14 cellular contexts compared by ENCODE assay signal in genomic region chr5:90873033-90873517, GRCh38.
DNase-seq lines count a peak whose midpoint lies in the region; ATAC-seq and TF ChIP-seq lines count a peak whose summit lies in the region.
"Had no signal": no experiment of that assay in that cellular context is flagged by ENCODE, and none has a peak within 500 bp of the region (broad histone marks: within the 10 kb centered on the region; RNA-seq: fewer than 3 reads in every experiment).

No MANE protein-coding gene starts in this region.

- H3K27me3 ChIP-seq in left lung (no peaks in the 10 kb centered on the region), MG63 (peaks cover 3% of the 10 kb centered on the region; the same call in 1 of the 2 replicates), trophoblast cell (ENCODE audit: insufficient read depth, low read length) (no peaks in the 10 kb centered on the region)

- no peak overlapping the region for H3K14ac ChIP-seq in trophoblast cell (ENCODE audit: low read length)

- no peak overlapping the region for H2BK120ac ChIP-seq in trophoblast cell (ENCODE audit: insufficient read depth, low read length, poor library complexity)

- H3K4me2 ChIP-seq in trophoblast cell (ENCODE audit: low read length): no peak overlapping the region
- H3K4me2 ChIP-seq: SK-N-SH had no signal

- no peak overlapping the region for H3K23ac ChIP-seq in trophoblast cell (ENCODE audit: low read length)

- no CpG with 5 or more reads among the region's 3 CpGs for WGBS in trophoblast cell (ENCODE audit: extremely low coverage, insufficient coverage, insufficient read length)

- H3K4me3 Mint-ChIP-seq in activated CD8-positive, alpha-beta T cell treated with anti-CD3 and anti-CD28 coated beads, Interleukin-2, amount 10 ng/mL, durations not matched to agents 7 days and 5 days: no peak overlapping the region
- peak overlapping the region in 1 of 2 donors; percentile 18 for H3K4me3 Mint-ChIP-seq in stimulated activated naive CD8-positive, alpha-beta T cell treated with anti-CD3 and anti-CD28 coated beads, Interleukin-15, amount 100 ng/mL, for 72 hours
- H3K4me3 Mint-ChIP-seq: activated B cell treated with CpG ODN at 0.5 μM for 24 hours had no signal

- H4K12ac ChIP-seq in trophoblast cell (ENCODE audit: low read depth, low read length): no peak overlapping the region

- H3K27me3 Mint-ChIP-seq in activated CD8-positive, alpha-beta T cell treated with anti-CD3 and anti-CD28 coated beads, Interleukin-2, amount 10 ng/mL, durations not matched to agents 7 days and 5 days (ENCODE audit: low read depth): peaks cover 27% of the 10 kb centered on the region
- peaks cover 27% of the 10 kb centered on the region for H3K27me3 Mint-ChIP-seq in stimulated activated naive CD8-positive, alpha-beta T cell treated with anti-CD3 and anti-CD28 coated beads, Interleukin-15, amount 100 ng/mL, for 72 hours

- H2AFZ ChIP-seq in trophoblast cell (ENCODE audit: insufficient read depth, low read length, poor library complexity): no peak overlapping the region

- no peaks in the 10 kb centered on the region for H3K36me3 Mint-ChIP-seq in activated CD8-positive, alpha-beta T cell treated with anti-CD3 and anti-CD28 coated beads, Interleukin-2, amount 10 ng/mL, durations not matched to agents 7 days and 5 days (ENCODE audit: low read depth)

- H3K9ac ChIP-seq in trophoblast cell (ENCODE audit: low read length): no peak overlapping the region
- H3K9ac ChIP-seq: SK-N-SH had no signal

- no peak overlapping the region for H3K27ac Mint-ChIP-seq in activated CD8-positive, alpha-beta T cell treated with anti-CD3 and anti-CD28 coated beads, Interleukin-2, amount 10 ng/mL, durations not matched to agents 7 days and 5 days
- H3K27ac Mint-ChIP-seq in stimulated activated naive CD8-positive, alpha-beta T cell treated with anti-CD3 and anti-CD28 coated beads, Interleukin-15, amount 100 ng/mL, for 72 hours: peak overlapping the region in 1 of 2 donors; percentile 54
- H3K27ac Mint-ChIP-seq: activated B cell treated with CpG ODN at 0.5 μM for 24 hours had no signal

- H3K4me3 ChIP-seq in left lung: no peak overlapping the region
- no peak overlapping the region for H3K4me3 ChIP-seq in MG63
- H3K4me3 ChIP-seq in trophoblast cell (ENCODE audit: low read depth, low read length): no peak overlapping the region

- H2AK5ac ChIP-seq in trophoblast cell (ENCODE audit: low read length): no peak overlapping the region

- peaks cover 11% of the 10 kb centered on the region for H3K4me1 Mint-ChIP-seq in activated CD8-positive, alpha-beta T cell treated with anti-CD3 and anti-CD28 coated beads, Interleukin-2, amount 10 ng/mL, durations not matched to agents 7 days and 5 days (ENCODE audit: low read depth)
- peaks cover 55% of the 10 kb centered on the region for H3K4me1 Mint-ChIP-seq in stimulated activated naive CD8-positive, alpha-beta T cell treated with anti-CD3 and anti-CD28 coated beads, Interleukin-15, amount 100 ng/mL, for 72 hours
- H3K4me1 Mint-ChIP-seq: activated B cell treated with CpG ODN at 0.5 μM for 24 hours had no signal

- TF ChIP-seq CTCF in left lung (IDR thresholded peaks at IDR 0.05): no peak

- H3K9me3 Mint-ChIP-seq in activated CD8-positive, alpha-beta T cell treated with anti-CD3 and anti-CD28 coated beads, Interleukin-2, amount 10 ng/mL, durations not matched to agents 7 days and 5 days (ENCODE audit: insufficient read depth): no peaks in the 10 kb centered on the region
- H3K9me3 Mint-ChIP-seq in stimulated activated naive CD8-positive, alpha-beta T cell treated with anti-CD3 and anti-CD28 coated beads, Interleukin-15, amount 100 ng/mL, for 72 hours: no peaks in the 10 kb centered on the region
- H3K9me3 Mint-ChIP-seq: activated B cell treated with CpG ODN at 0.5 μM for 24 hours had no signal

- no peaks in the 10 kb centered on the region for H3K9me3 ChIP-seq in left lung
- no peaks in the 10 kb centered on the region for H3K9me3 ChIP-seq in MG63
- H3K9me3 ChIP-seq in trophoblast cell (ENCODE audit: insufficient read depth, low read depth, low read length): no peaks in the 10 kb centered on the region
- H3K9me3 ChIP-seq: neutrophil, SK-N-SH had no signal

- CTCF ChIA-PET in activated CD8-positive, alpha-beta T cell treated with anti-CD3 and anti-CD28 coated beads, Interleukin-2, amount 10 ng/mL, durations not matched to agents 7 days and 5 days (lab: Charles Lee): interaction anchor here (1.4 to 1.6 kb wide), 2 partner anchors 39 to 59 kb away, joined by 3 to 6 read pairs; no protein-coding TSS in a partner anchor

- no peak overlapping the region for H3K4ac ChIP-seq in trophoblast cell (ENCODE audit: low read depth, low read length)

- no peaks in the 10 kb centered on the region for H3K79me2 ChIP-seq in trophoblast cell (ENCODE audit: control insufficient read depth, insufficient read depth, low read length, poor library complexity)

- no peak overlapping the region for H4K91ac ChIP-seq in trophoblast cell (ENCODE audit: low read depth, low read length)

- H4K8ac ChIP-seq in trophoblast cell (ENCODE audit: low read depth, low read length): no peak overlapping the region

- POLR2A ChIA-PET in activated CD8-positive, alpha-beta T cell treated with anti-CD3 and anti-CD28 coated beads, Interleukin-2, amount 10 ng/mL, durations not matched to agents 7 days and 5 days (lab: Charles Lee): interaction anchor here (0.6 kb wide), 1 partner anchor 510 kb away, joined by 3 read pairs; the partner anchor contains the start of gene ARRDC3

- H3K27ac ChIP-seq in left lung (no peak overlapping the region), trophoblast cell (ENCODE audit: low read depth, low read length) (no peak overlapping the region)
- H3K27ac ChIP-seq: neutrophil had no signal

- no peak overlapping the region for H3K18ac ChIP-seq in trophoblast cell (ENCODE audit: low read length)

- H3K4me1 ChIP-seq in left lung (peaks cover 0 to 33% of the 10 kb centered on the region in 2 donors), trophoblast cell (ENCODE audit: control insufficient read depth in 1 of 2, insufficient read depth in 2 of 2, low read length in 2 of 2) (no peaks in the 10 kb centered on the region)

- peak; percentile 63 for ATAC-seq in left ventricle myocardium superior
- ATAC-seq in left cardiac atrium: no peak
- peak; percentile 53 for ATAC-seq in activated CD8-positive, alpha-beta T cell treated with anti-CD3 and anti-CD28 coated beads, Interleukin-2, amount 10 ng/mL, durations not matched to agents 7 days and 5 days
- ATAC-seq in left lung: peak; percentile 38
- ATAC-seq in stimulated activated naive CD8-positive, alpha-beta T cell treated with anti-CD3 and anti-CD28 coated beads, Interleukin-15, amount 100 ng/mL, for 72 hours: peak; percentile 85

- H2BK12ac ChIP-seq in trophoblast cell (ENCODE audit: low read length): no peak overlapping the region

- H2BK5ac ChIP-seq in trophoblast cell (ENCODE audit: low read depth, low read length, poor library complexity): no peak overlapping the region

- intact Hi-C loops in left ventricle myocardium superior (cut with micrococcal nuclease): no loop called here
- intact Hi-C loops in left cardiac atrium (cut with DNase I): no loop called here
- intact Hi-C loops in left lung (cut with DNase I): no loop called here

- no peaks in the 10 kb centered on the region for H3K79me1 ChIP-seq in trophoblast cell (ENCODE audit: low read length)

- H3K36me3 ChIP-seq in left lung: no peaks in the 10 kb centered on the region
- H3K36me3 ChIP-seq in MG63: no peaks in the 10 kb centered on the region
- no peaks in the 10 kb centered on the region for H3K36me3 ChIP-seq in trophoblast cell (ENCODE audit: control insufficient read depth in 1 of 2, insufficient read depth in 2 of 2, low read length in 2 of 2)
- H3K36me3 ChIP-seq: neutrophil had no signal

- DNase-seq in left ventricle myocardium superior (no peak), left cardiac atrium (no peak), left lung (no peak), foreskin melanocyte (no peak), MG63 (no peak), trophoblast cell (no peak)
- no peak for DNase-seq in activated CD8-positive, alpha-beta T cell treated with anti-CD3 and anti-CD28 coated beads, Interleukin-2, amount 10 ng/mL, durations not matched to agents 7 days and 5 days
- DNase-seq in stimulated activated naive CD8-positive, alpha-beta T cell treated with anti-CD3 and anti-CD28 coated beads, Interleukin-15, amount 100 ng/mL, for 72 hours: peak; percentile 9 to 43
- DNase-seq: activated B cell treated with CpG ODN at 0.5 μM for 24 hours, activated gamma-delta T cell, hippocampal formation, MV-4-11, SK-N-SH had no signal

Comparison
In these comparisons a context has a peak if more than half of its experiments do, and no peak if none do; other contexts are left out.
1. ATAC-seq: peak in left ventricle myocardium superior (single experiment), activated CD8-positive, alpha-beta T cell treated with anti-CD3 and anti-CD28 coated beads, Interleukin-2, amount 10 ng/mL, durations not matched to agents 7 days and 5 days (single experiment), left lung (single experiment) and stimulated activated naive CD8-positive, alpha-beta T cell treated with anti-CD3 and anti-CD28 coated beads, Interleukin-15, amount 100 ng/mL, for 72 hours (single experiment); none in left cardiac atrium (0 of 2).
2. DNase-seq: peak in stimulated activated naive CD8-positive, alpha-beta T cell treated with anti-CD3 and anti-CD28 coated beads, Interleukin-15, amount 100 ng/mL, for 72 hours (2 of 2); none in left ventricle myocardium superior (single experiment), left cardiac atrium (single experiment), activated CD8-positive, alpha-beta T cell treated with anti-CD3 and anti-CD28 coated beads, Interleukin-2, amount 10 ng/mL, durations not matched to agents 7 days and 5 days (single experiment), left lung (0 of 2), foreskin melanocyte (single experiment), MG63 (single experiment) and trophoblast cell (0 of 2).